In genomic region chr1:90729484-90730246, GRCh38 we compare ENCODE assay signal across 11 cellular contexts. TPM values are rescaled to one million over a fixed set of nuclear protein-coding genes. Genes with fewer than 3 reads are reported as not detected.
DNase-seq lines count a peak whose midpoint lies in the region; TF ChIP-seq lines count a peak whose summit lies in the region.
"Had no signal": no experiment of that assay in that cellular context is flagged by ENCODE, and none has a peak within 500 bp of the region (broad histone marks: within the 10 kb centered on the region; RNA-seq: fewer than 3 reads in every experiment).

No MANE protein-coding gene starts in this region.

- CTCF ChIA-PET in GM10248 (lab: Yijun Ruan, JAX): interaction anchor here (0.7 to 4.6 kb wide), 9 partner anchors 9 to 436 kb away, joined by 3 to 30 read pairs (median 3); no protein-coding TSS in a partner anchor

- POLR2A ChIA-PET in GM10248 (lab: Yijun Ruan, JAX): no interaction called here

- H3K27ac ChIP-seq in HUES48 (ENCODE audit: low read depth, low read length) (no peak overlapping the region), colonic mucosa (no peak overlapping the region), neuronal stem cell (replicated peaks; ENCODE audit: low read length) (no peak overlapping the region)
- H3K27ac ChIP-seq: pancreas had no signal

- H2AK5ac ChIP-seq in neuronal stem cell (ENCODE audit: low read depth, low read length): no peak overlapping the region

- H3K14ac ChIP-seq in neuronal stem cell (ENCODE audit: low read length): no peak overlapping the region

- no peak overlapping the region for H3K9ac ChIP-seq in HUES48 (ENCODE audit: low read depth, low read length)
- H3K9ac ChIP-seq in colonic mucosa (ENCODE audit: low read depth in 2 of 2, low read length in 2 of 2): no peak overlapping the region
- no peak overlapping the region for H3K9ac ChIP-seq in neuronal stem cell (ENCODE audit: low read depth, low read length, poor library complexity)

- no peak overlapping the region for H3K4ac ChIP-seq in neuronal stem cell (ENCODE audit: low read length)

- H3K23ac ChIP-seq in neuronal stem cell (ENCODE audit: low read depth, low read length, poor library complexity): no peak overlapping the region

- peak overlapping the region; percentile 47 for H3K4me2 ChIP-seq in neuronal stem cell (ENCODE audit: insufficient read depth, low read length, poor library complexity, severe bottlenecking)

- H3K27me3 ChIP-seq in HUES48 (ENCODE audit: control insufficient read depth, insufficient read depth, low read length) (peaks cover 100% of the 10 kb centered on the region), colonic mucosa (peaks cover 77% of the 10 kb centered on the region), neuronal stem cell (ENCODE audit: control insufficient read depth in 3 of 3, insufficient read depth in 3 of 3, low read depth in 1 of 3, low read length in 3 of 3) (peaks cover 34 to 93% (median 83%) of the 10 kb centered on the region in 3 experiments)

- H2BK5ac ChIP-seq in neuronal stem cell (ENCODE audit: low read length): no peak overlapping the region

- intact Hi-C loops in colonic mucosa (cut with DNase I): loop anchor here (10.0 kb wide), 2 partner anchors 235 to 435 kb away; no protein-coding TSS in a partner anchor

- WGBS in neuronal stem cell (ENCODE audit: extremely low coverage in 2 of 2, insufficient read length in 2 of 2, insufficient replicate concordance in 1 of 2), 2 donors: no CpG with 5 or more reads among the region's 37 CpGs

- no peak overlapping the region for H2BK15ac ChIP-seq in neuronal stem cell (ENCODE audit: low read length)

- H2AFZ ChIP-seq in neuronal stem cell (ENCODE audit: low read length): peak overlapping the region; percentile 88

- H3K18ac ChIP-seq in neuronal stem cell (ENCODE audit: low read length): no peak overlapping the region

- H3K36me3 ChIP-seq in HUES48 (ENCODE audit: control insufficient read depth, insufficient read depth, low read length) (no peaks in the 10 kb centered on the region), colonic mucosa (no peaks in the 10 kb centered on the region), neuronal stem cell (replicated peaks in 1 of 2; ENCODE audit: control insufficient read depth in 2 of 2, insufficient read depth in 2 of 2, low read length in 2 of 2) (no peaks in the 10 kb centered on the region)
- H3K36me3 ChIP-seq: pancreas had no signal

- H3K4me3 ChIP-seq in HUES48 (ENCODE audit: low read depth, low read length): peak overlapping the region; percentile 55
- H3K4me3 ChIP-seq in colonic mucosa: no peak overlapping the region
- peak overlapping the region in 1 of 2 donors; percentile 36 for H3K4me3 ChIP-seq in neuronal stem cell (ENCODE audit: low read length in 2 of 2)

- H3K79me1 ChIP-seq in neuronal stem cell (ENCODE audit: low read depth, low read length): no peaks in the 10 kb centered on the region

- no peak overlapping the region for H2BK120ac ChIP-seq in neuronal stem cell (ENCODE audit: low read depth, low read length)

- TF ChIP-seq CTCF in GM10248 (IDR thresholded peaks at IDR 0.05; ENCODE audit: control extremely low read depth, extremely low read depth, low read depth, missing control alignments) (peak; percentile 36), colonic mucosa (IDR thresholded peaks at IDR 0.05) (peak; percentile 69)

- H3K4me1 ChIP-seq in HUES48 (ENCODE audit: control insufficient read depth, insufficient read depth, low read length): peaks cover 43% of the 10 kb centered on the region
- no peaks in the 10 kb centered on the region for H3K4me1 ChIP-seq in colonic mucosa
- peaks cover 5 to 25% of the 10 kb centered on the region in 2 donors for H3K4me1 ChIP-seq in neuronal stem cell (ENCODE audit: control insufficient read depth in 2 of 2, insufficient read depth in 1 of 2, low read depth in 1 of 2, low read length in 2 of 2)

- H3K9me3 ChIP-seq in HUES48 (ENCODE audit: control insufficient read depth, insufficient read depth, low read length) (no peaks in the 10 kb centered on the region), colonic mucosa (no peaks in the 10 kb centered on the region), neuronal stem cell (replicated peaks in 1 of 2; ENCODE audit: control insufficient read depth in 2 of 2, insufficient read depth in 1 of 2, low read depth in 1 of 2, low read length in 2 of 2) (no peaks in the 10 kb centered on the region)
- H3K9me3 ChIP-seq: pancreas had no signal

- H4K91ac ChIP-seq in neuronal stem cell (ENCODE audit: low read depth, low read length, poor library complexity): no peak overlapping the region

- H4K8ac ChIP-seq in neuronal stem cell (ENCODE audit: low read depth, low read length): no peak overlapping the region

- H2BK12ac ChIP-seq in neuronal stem cell (ENCODE audit: low read length): no peak overlapping the region

- DNase-seq in GM10248 (ENCODE audit: extremely low spot score) (no peak), colonic mucosa (no peak), neuronal stem cell (ENCODE audit: low spot score) (no peak), NCI-H1694 treated with DMSO at 0.1 percent for 48 hours (lab: John Stamatoyannopoulos, UW) (no peak), SW 1271 (lab: John Stamatoyannopoulos, UW) (no peak), NCI-H2196 treated with DMSO at 0.1 percent for 48 hours (lab: John Stamatoyannopoulos, UW; ENCODE audit: unreplicated experiment) (no peak), NCI-H1048 (lab: John Stamatoyannopoulos, UW) (no peak)
- DNase-seq: NCI-H2029, pancreas had no signal

RNA-seq across cellular contexts. Expression of gene BARHL2, which starts 12.6 kb away (rescaled TPM):
- not detected for total RNA-seq in colonic mucosa
- polyA plus RNA-seq in neuronal stem cell (2013, experiment 1 of 2): not detected
- polyA plus RNA-seq in neuronal stem cell (2013, experiment 2 of 2): 0.03 TPM
- total RNA-seq: pancreas had no signal
- polyA plus RNA-seq: adipose tissue, pancreas had no signal
